In genomic region chr3:117645561-117646242, GRCh38 we compare ENCODE assay signal across 13 cellular contexts.
DNase-seq lines count a peak whose midpoint lies in the region; ATAC-seq and TF ChIP-seq lines count a peak whose summit lies in the region.
"Had no signal": no experiment of that assay in that cellular context is flagged by ENCODE, and none has a peak within 500 bp of the region (broad histone marks: within the 10 kb centered on the region; RNA-seq: fewer than 3 reads in every experiment).

No MANE protein-coding gene starts in this region.

- H3K23ac ChIP-seq in IMR-90 (ENCODE audit: low read depth, low read length) (no peak overlapping the region), mesenchymal stem cell (ENCODE audit: low read length in 2 of 2) (no peak overlapping the region)

- H2BK15ac ChIP-seq in IMR-90 (ENCODE audit: low read depth, low read length) (no peak overlapping the region), mesenchymal stem cell (ENCODE audit: low read depth, poor library complexity, severe bottlenecking) (no peak overlapping the region)

- H3K36me3 Mint-ChIP-seq in CD8-positive, alpha-beta T cell = no peaks in the 10 kb centered on the region

- TF ChIP-seq POLR2A in IMR-90 (IDR thresholded peaks at IDR 0.05; ENCODE audit: low read depth, low read length) = no peak

- BruUV-seq in IMR-90 (replicated peaks; lab: Mats Ljungman, UMichigan) = no TSS peak

- ATAC-seq in GM21723 (IDR thresholded peaks at IDR 0.05; ENCODE audit: unreplicated experiment) (peak; percentile 61), IMR-90 (ENCODE audit: low read depth) (peak; percentile 72)
- ATAC-seq in CD8-positive, alpha-beta T cell = no peak
- ATAC-seq: activated T-cell treated with anti-CD3 and anti-CD28 coated beads, Interleukin-2, amount 50 U/mL, for 72 hours; HepG2 had no signal

- H2AK5ac ChIP-seq in IMR-90 (ENCODE audit: low read depth, low read length) (no peak overlapping the region), mesenchymal stem cell (ENCODE audit: low read length, severe bottlenecking) (no peak overlapping the region)

- no peak overlapping the region for H4K5ac ChIP-seq in IMR-90 (ENCODE audit: low read depth, low read length)

- no peak overlapping the region for H2AFZ ChIP-seq in IMR-90 (replicated peaks; ENCODE audit: low read length, poor library complexity)
- no peak overlapping the region for H2AFZ ChIP-seq in mesenchymal stem cell (ENCODE audit: low read depth, low read length)

- dilution Hi-C loops in IMR-90 (cut with HindIII; ENCODE audit: low sequenced_read_pairs, unreplicated experiment) = no loop called here

- peaks cover 5% of the 10 kb centered on the region for H3K9me3 Mint-ChIP-seq in CD8-positive, alpha-beta T cell

- no peaks in the 10 kb centered on the region for H3K9me3 ChIP-seq in IMR-90 (ENCODE audit: control insufficient read depth, insufficient read depth, low read length)
- no peaks in the 10 kb centered on the region for H3K9me3 ChIP-seq in mesenchymal stem cell (ENCODE audit: control insufficient read depth, low read length)
- no peaks in the 10 kb centered on the region for H3K9me3 ChIP-seq in CD8-positive, alpha-beta T cell (ENCODE audit: low read length)

- H2BK120ac ChIP-seq in IMR-90 (ENCODE audit: low read depth, low read length) (no peak overlapping the region), mesenchymal stem cell (ENCODE audit: low read depth, low read length) (no peak overlapping the region)

- no peak overlapping the region for H3K27ac ChIP-seq in IMR-90 (ENCODE audit: insufficient read depth, low read length)
- H3K27ac ChIP-seq in mesenchymal stem cell (ENCODE audit: low read length, poor library complexity, severe bottlenecking) = no peak overlapping the region
- no peak overlapping the region for H3K27ac ChIP-seq in CD8-positive, alpha-beta T cell (ENCODE audit: low read depth, low read length)
- H3K27ac ChIP-seq: VCaP had no signal

- no peak overlapping the region for H2BK20ac ChIP-seq in IMR-90 (ENCODE audit: low read depth, low read length)

- POLR2A ChIA-PET in IMR-90 (lab: Charles Lee; ENCODE audit: unreplicated experiment) = no interaction called here
- POLR2A ChIA-PET in CD8-positive, alpha-beta T cell (lab: Charles Lee) = no interaction called here

- H2AK9ac ChIP-seq in IMR-90 (replicated peaks; ENCODE audit: low read depth, low read length, poor library complexity) = no peak overlapping the region

- H4K91ac ChIP-seq in IMR-90 (ENCODE audit: insufficient read depth, low read depth, low read length) (no peak overlapping the region), mesenchymal stem cell (ENCODE audit: low read length) (no peak overlapping the region)

- TF ChIP-seq RAD21 in IMR-90 (IDR thresholded peaks at IDR 0.05; ENCODE audit: low read length) = no peak

- no peak overlapping the region for H3K4me3 Mint-ChIP-seq in CD8-positive, alpha-beta T cell
- H3K4me3 Mint-ChIP-seq: activated T-cell treated with anti-CD3 and anti-CD28 coated beads, Interleukin-2, amount 50 U/mL, for 72 hours had no signal

- H3K27me3 Mint-ChIP-seq in CD8-positive, alpha-beta T cell (ENCODE audit: low read depth) = no peaks in the 10 kb centered on the region

- no peaks in the 10 kb centered on the region for H3K36me3 ChIP-seq in IMR-90 (ENCODE audit: control insufficient read depth, insufficient read depth, low read length)
- H3K36me3 ChIP-seq in mesenchymal stem cell (ENCODE audit: control insufficient read depth in 1 of 2, insufficient read depth in 2 of 2, low read depth in 1 of 2, low read length in 2 of 2) = no peaks in the 10 kb centered on the region
- H3K36me3 ChIP-seq in CD8-positive, alpha-beta T cell (ENCODE audit: insufficient read depth, low read length) = no peaks in the 10 kb centered on the region

- H3K4ac ChIP-seq in IMR-90 (ENCODE audit: low read depth, low read length) = no peak overlapping the region
- no peak overlapping the region for H3K4ac ChIP-seq in mesenchymal stem cell (ENCODE audit: low read depth in 1 of 2, low read length in 2 of 2)

- H3K4me3 ChIP-seq in IMR-90 (ENCODE audit: insufficient read depth, low read depth, low read length) = no peak overlapping the region
- H3K4me3 ChIP-seq in mesenchymal stem cell (ENCODE audit: insufficient read depth in 1 of 2, low read depth in 1 of 2, low read length in 2 of 2) = no peak overlapping the region
- no peak overlapping the region for H3K4me3 ChIP-seq in CD8-positive, alpha-beta T cell (ENCODE audit: low read depth, low read length)

- H3K79me1 ChIP-seq in IMR-90 (ENCODE audit: low read depth in 1 of 2, low read length in 2 of 2) (no peaks in the 10 kb centered on the region), mesenchymal stem cell (replicated peaks; ENCODE audit: low read length, poor library complexity, severe bottlenecking) (no peaks in the 10 kb centered on the region)

- TF ChIP-seq CTCF in IMR-90 (conservative IDR thresholded peaks at IDR 0.05; ENCODE audit: low read depth, low read length) = no peak
- no peak for TF ChIP-seq CTCF in CD8-positive, alpha-beta T cell (IDR thresholded peaks at IDR 0.05)

- H2BK12ac ChIP-seq in mesenchymal stem cell (ENCODE audit: low read length in 2 of 2) = no peak overlapping the region

- 60% methylated on average over 1 of the region's 4 CpGs; no CpG with 5 or more reads in 1 of the 2 experiments for WGBS in IMR-90 (ENCODE audit: extremely low coverage in 2 of 2, insufficient read length in 1 of 2), 2 experiments
- 27% methylated on average over 1 of the region's 4 CpGs for WGBS in mesenchymal stem cell

- H4K8ac ChIP-seq in IMR-90 (ENCODE audit: low read depth in 2 of 2, low read length in 2 of 2) = no peak overlapping the region; a peak in 1 of 4 replicates
- no peak overlapping the region for H4K8ac ChIP-seq in mesenchymal stem cell (ENCODE audit: low read length)

- H3K9ac ChIP-seq in IMR-90 (ENCODE audit: low read depth, low read length) = no peak overlapping the region
- no peak overlapping the region for H3K9ac ChIP-seq in mesenchymal stem cell (ENCODE audit: low read length)

- no peaks in the 10 kb centered on the region for H4K20me1 ChIP-seq in IMR-90 (ENCODE audit: insufficient read depth, low read length)

- H3K9me1 ChIP-seq in IMR-90 (ENCODE audit: insufficient read depth, low read length) = 0 out of 2 replicates have a peak, but pooled peaks cover 3% of the 10 kb centered on the region

- CTCF ChIA-PET in IMR-90 (lab: Yijun Ruan, JAX) = no interaction called here
- CTCF ChIA-PET in CD8-positive, alpha-beta T cell (lab: Charles Lee) = no interaction called here

- H3K56ac ChIP-seq in IMR-90 (ENCODE audit: extremely low read depth, insufficient read depth, low read length) = no peak overlapping the region

- H3K4me2 ChIP-seq in IMR-90 (ENCODE audit: low read depth, low read length) = peak overlapping the region; percentile 20; the same call in 1 of the 2 replicates
- no peak overlapping the region for H3K4me2 ChIP-seq in mesenchymal stem cell (ENCODE audit: low read length, poor library complexity, severe bottlenecking)

- in situ Hi-C loops in IMR-90 (cut with MboI; ENCODE audit: low sequenced_read_pairs) = no loop called here

- H3K4me1 Mint-ChIP-seq in CD8-positive, alpha-beta T cell (ENCODE audit: low read depth) = no peaks in the 10 kb centered on the region

- DNase-seq in NCI-H1105 treated with DMSO at 0.1 percent for 48 hours (lab: John Stamatoyannopoulos, UW) (peak; percentile 53), NCI-H1105 (lab: John Stamatoyannopoulos, UW) (no peak), IMR-90 (peak; percentile 58), mesenchymal stem cell (peak; percentile 20), SIG-M5 treated with dmso at 0.1 percent for 504 hours (lab: John Stamatoyannopoulos, UW; ENCODE audit: unreplicated experiment) (no peak), activated T-cell treated with anti-CD3 and anti-CD28 coated beads for 4 hours (no peak)
- no peak for DNase-seq in CD8-positive, alpha-beta T cell
- DNase-seq: 8988T; activated T-cell treated with anti-CD3 and anti-CD28 coated beads, Interleukin-2, amount 50 U/mL, for 72 hours; stimulated activated CD4-positive, alpha-beta T cell treated with anti-CD3 and anti-CD28 coated beads, Interleukin-4, amount 100 ng/mL, for 4 hours had no signal

- no peak overlapping the region for H3K27ac Mint-ChIP-seq in CD8-positive, alpha-beta T cell
- H3K27ac Mint-ChIP-seq: activated T-cell treated with anti-CD3 and anti-CD28 coated beads, Interleukin-2, amount 50 U/mL, for 72 hours had no signal

- intact Hi-C loops in IMR-90 (cut with micrococcal nuclease) = no loop called here
- intact Hi-C loops in CD8-positive, alpha-beta T cell (cut with DNase I, micrococcal nuclease) = no loop called here

- no peaks in the 10 kb centered on the region for H3K27me3 ChIP-seq in IMR-90 (ENCODE audit: control insufficient read depth, insufficient read depth, low read length)
- H3K27me3 ChIP-seq in mesenchymal stem cell (ENCODE audit: control insufficient read depth in 1 of 2, insufficient read depth in 1 of 2, low read length in 2 of 2) = no peaks in the 10 kb centered on the region
- no peaks in the 10 kb centered on the region for H3K27me3 ChIP-seq in CD8-positive, alpha-beta T cell (ENCODE audit: insufficient read depth, low read length)

- H3K4me1 ChIP-seq in IMR-90 (ENCODE audit: control insufficient read depth, insufficient read depth, low read length) = peaks cover 4% of the 10 kb centered on the region
- no peaks in the 10 kb centered on the region for H3K4me1 ChIP-seq in mesenchymal stem cell (ENCODE audit: control insufficient read depth, insufficient read depth, low read depth, low read length)
- H3K4me1 ChIP-seq in CD8-positive, alpha-beta T cell (ENCODE audit: insufficient read depth, low read length) = no peaks in the 10 kb centered on the region

- H3K18ac ChIP-seq in IMR-90 (ENCODE audit: low read depth, low read length) (no peak overlapping the region), mesenchymal stem cell (ENCODE audit: low read depth in 1 of 2, low read length in 2 of 2) (no peak overlapping the region)

- H2BK5ac ChIP-seq in IMR-90 (ENCODE audit: low read depth, low read length, poor library complexity, severe bottlenecking) (peak overlapping the region; percentile 63), mesenchymal stem cell (ENCODE audit: low read depth, low read length, poor library complexity, severe bottlenecking) (no peak overlapping the region)

- H3K14ac ChIP-seq in IMR-90 (replicated peaks; ENCODE audit: low read depth, low read length) (no peak overlapping the region), mesenchymal stem cell (ENCODE audit: low read length in 2 of 2) (no peak overlapping the region)

TF ChIP-seq in IMR-90, 13 proteins besides CTCF, POLR2A, EP300 and RAD21:
- peak; percentile 47; the same call in 1 of the 2 replicates for TF ChIP-seq FOS (IDR thresholded peaks at IDR 0.05; ENCODE audit: low read depth, low read length)
- TF ChIP-seq USF2 (IDR thresholded peaks at IDR 0.05; ENCODE audit: low read depth, low read length) = no peak
TF ChIP-seq in IMR-90: peak in this region for 1.

Comparison
In these comparisons a context has a peak if more than half of its experiments do, and no peak if none do; other contexts are left out.
1. DNase-seq: peak in NCI-H1105 treated with DMSO at 0.1 percent for 48 hours (single experiment), IMR-90 (single experiment) and mesenchymal stem cell (single experiment); none in NCI-H1105 (single experiment), CD8-positive, alpha-beta T cell (0 of 7), SIG-M5 treated with dmso at 0.1 percent for 504 hours (single experiment) and activated T-cell treated with anti-CD3 and anti-CD28 coated beads for 4 hours (single experiment).